ENCODE assay signal across 2 cellular contexts in genomic region chr1:11158720-11159321, GRCh38.
TF ChIP-seq lines count a peak whose summit lies in the region.

No MANE protein-coding gene starts in this region.

TF ChIP-seq in liver, 16 proteins besides CTCF, POLR2A, EP300 and RAD21:
- no peak for TF ChIP-seq EGR1 (IDR thresholded peaks at IDR 0.05; ENCODE audit: low read depth in 2 of 2)
- TF ChIP-seq, protein P1, sequence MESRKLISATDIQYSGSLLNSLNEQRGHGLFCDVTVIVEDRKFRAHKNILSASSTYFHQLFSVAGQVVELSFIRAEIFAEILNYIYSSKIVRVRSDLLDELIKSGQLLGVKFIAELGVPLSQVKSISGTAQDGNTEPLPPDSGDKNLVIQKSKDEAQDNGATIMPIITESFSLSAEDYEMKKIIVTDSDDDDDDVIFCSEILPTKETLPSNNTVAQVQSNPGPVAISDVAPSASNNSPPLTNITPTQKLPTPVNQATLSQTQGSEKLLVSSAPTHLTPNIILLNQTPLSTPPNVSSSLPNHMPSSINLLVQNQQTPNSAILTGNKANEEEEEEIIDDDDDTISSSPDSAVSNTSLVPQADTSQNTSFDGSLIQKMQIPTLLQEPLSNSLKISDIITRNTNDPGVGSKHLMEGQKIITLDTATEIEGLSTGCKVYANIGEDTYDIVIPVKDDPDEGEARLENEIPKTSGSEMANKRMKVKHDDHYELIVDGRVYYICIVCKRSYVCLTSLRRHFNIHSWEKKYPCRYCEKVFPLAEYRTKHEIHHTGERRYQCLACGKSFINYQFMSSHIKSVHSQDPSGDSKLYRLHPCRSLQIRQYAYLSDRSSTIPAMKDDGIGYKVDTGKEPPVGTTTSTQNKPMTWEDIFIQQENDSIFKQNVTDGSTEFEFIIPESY (IDR thresholded peaks at IDR 0.05) = no peak
- no peak for TF ChIP-seq SP1 (IDR thresholded peaks at IDR 0.05)
- no peak for TF ChIP-seq FOXA2 (IDR thresholded peaks at IDR 0.05)
- no peak for TF ChIP-seq MAX (IDR thresholded peaks at IDR 0.05)
- no peak for TF ChIP-seq REST (IDR thresholded peaks at IDR 0.05)
- no peak for TF ChIP-seq JUND (IDR thresholded peaks at IDR 0.05)
- no peak for TF ChIP-seq RXRA (IDR thresholded peaks at IDR 0.05)
- TF ChIP-seq HNF4A (conservative IDR thresholded peaks at IDR 0.05) = no peak
- no peak for TF ChIP-seq HNF4G (IDR thresholded peaks at IDR 0.05)
- TF ChIP-seq, protein P2, sequence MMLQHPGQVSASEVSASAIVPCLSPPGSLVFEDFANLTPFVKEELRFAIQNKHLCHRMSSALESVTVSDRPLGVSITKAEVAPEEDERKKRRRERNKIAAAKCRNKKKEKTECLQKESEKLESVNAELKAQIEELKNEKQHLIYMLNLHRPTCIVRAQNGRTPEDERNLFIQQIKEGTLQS (IDR thresholded peaks at IDR 0.05) = no peak
- TF ChIP-seq NR2F2 (IDR thresholded peaks at IDR 0.05) = no peak
- no peak for TF ChIP-seq TAF1 (conservative IDR thresholded peaks at IDR 0.05)
- TF ChIP-seq YY1 (IDR thresholded peaks at IDR 0.05) = no peak
- no peak for TF ChIP-seq FOXA1 (IDR thresholded peaks at IDR 0.05)
- no peak for TF ChIP-seq GABPA (IDR thresholded peaks at IDR 0.05 in 1 of 2, conservative IDR thresholded peaks at IDR 0.05 in 1 of 2)
TF ChIP-seq in liver: peak in this region for 0.

TF ChIP-seq in HepG2, 621 proteins besides CTCF, POLR2A, EP300 and RAD21:
- TF ChIP-seq ZBTB10 (CRISPR knock-in tag; IDR thresholded peaks at IDR 0.05; ENCODE audit: borderline replicate concordance) = no peak
- TF ChIP-seq SRSF1 (optimal IDR thresholded peaks at IDR 0.05; ENCODE audit: low read depth, low read length) = no peak
- TF ChIP-seq PAF1 (CRISPR knock-in tag; IDR thresholded peaks at IDR 0.05) = no peak
- no peak for TF ChIP-seq SATB2 (CRISPR knock-in tag; IDR thresholded peaks at IDR 0.05)
- TF ChIP-seq ZBTB7A (CRISPR knock-in tag; IDR thresholded peaks at IDR 0.05) = no peak
- TF ChIP-seq ZNF768 (CRISPR knock-in tag; IDR thresholded peaks at IDR 0.05) = no peak
- TF ChIP-seq ZFX (CRISPR knock-in tag; IDR thresholded peaks at IDR 0.05; ENCODE audit: low read depth) = no peak
- TF ChIP-seq ZNF678 (CRISPR knock-in tag; IDR thresholded peaks at IDR 0.05) = no peak
- no peak for TF ChIP-seq FOXJ3 (CRISPR knock-in tag; IDR thresholded peaks at IDR 0.05; ENCODE audit: borderline replicate concordance)
- no peak for TF ChIP-seq ZNF530 (CRISPR knock-in tag; IDR thresholded peaks at IDR 0.05; ENCODE audit: low read depth)
- no peak for TF ChIP-seq CENPX (CRISPR knock-in tag; IDR thresholded peaks at IDR 0.05)
- TF ChIP-seq ZNF563 (CRISPR knock-in tag; IDR thresholded peaks at IDR 0.05) = no peak
- TF ChIP-seq, protein P3, sequence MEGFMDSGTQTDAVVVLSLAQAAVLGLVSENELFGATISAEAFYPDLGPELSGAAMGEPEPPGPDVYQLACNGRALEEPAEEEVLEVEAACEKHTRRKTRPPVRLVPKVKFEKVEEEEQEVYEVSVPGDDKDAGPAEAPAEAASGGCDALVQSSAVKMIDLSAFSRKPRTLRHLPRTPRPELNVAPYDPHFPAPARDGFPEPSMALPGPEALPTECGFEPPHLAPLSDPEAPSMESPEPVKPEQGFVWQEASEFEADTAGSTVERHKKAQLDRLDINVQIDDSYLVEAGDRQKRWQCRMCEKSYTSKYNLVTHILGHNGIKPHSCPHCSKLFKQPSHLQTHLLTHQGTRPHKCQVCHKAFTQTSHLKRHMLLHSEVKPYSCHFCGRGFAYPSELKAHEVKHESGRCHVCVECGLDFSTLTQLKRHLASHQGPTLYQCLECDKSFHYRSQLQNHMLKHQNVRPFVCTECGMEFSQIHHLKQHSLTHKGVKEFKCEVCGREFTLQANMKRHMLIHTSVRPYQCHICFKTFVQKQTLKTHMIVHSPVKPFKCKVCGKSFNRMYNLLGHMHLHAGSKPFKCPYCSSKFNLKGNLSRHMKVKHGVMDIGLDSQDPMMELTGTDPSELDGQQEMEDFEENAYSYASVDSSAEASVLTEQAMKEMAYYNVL (CRISPR knock-in tag; IDR thresholded peaks at IDR 0.05; ENCODE audit: borderline replicate concordance) = no peak
- TF ChIP-seq, protein P4, sequence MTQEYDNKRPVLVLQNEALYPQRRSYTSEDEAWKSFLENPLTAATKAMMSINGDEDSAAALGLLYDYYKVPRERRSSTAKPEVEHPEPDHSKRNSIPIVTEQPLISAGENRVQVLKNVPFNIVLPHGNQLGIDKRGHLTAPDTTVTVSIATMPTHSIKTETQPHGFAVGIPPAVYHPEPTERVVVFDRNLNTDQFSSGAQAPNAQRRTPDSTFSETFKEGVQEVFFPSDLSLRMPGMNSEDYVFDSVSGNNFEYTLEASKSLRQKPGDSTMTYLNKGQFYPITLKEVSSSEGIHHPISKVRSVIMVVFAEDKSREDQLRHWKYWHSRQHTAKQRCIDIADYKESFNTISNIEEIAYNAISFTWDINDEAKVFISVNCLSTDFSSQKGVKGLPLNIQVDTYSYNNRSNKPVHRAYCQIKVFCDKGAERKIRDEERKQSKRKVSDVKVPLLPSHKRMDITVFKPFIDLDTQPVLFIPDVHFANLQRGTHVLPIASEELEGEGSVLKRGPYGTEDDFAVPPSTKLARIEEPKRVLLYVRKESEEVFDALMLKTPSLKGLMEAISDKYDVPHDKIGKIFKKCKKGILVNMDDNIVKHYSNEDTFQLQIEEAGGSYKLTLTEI (CRISPR knock-in tag; conservative IDR thresholded peaks at IDR 0.05) = no peak
- no peak for TF ChIP-seq NR3C1 (CRISPR knock-in tag; IDR thresholded peaks at IDR 0.05)
